Comparison of ENCODE assay signal across 10 cellular contexts in genomic region chr17:38875477-38876080, GRCh38. TPM values are rescaled to one million over a fixed set of nuclear protein-coding genes. Genes with fewer than 3 reads are reported as not detected.
DNase-seq lines count a peak whose midpoint lies in the region; ATAC-seq, FAIRE-seq and TF ChIP-seq lines count a peak whose summit lies in the region.
"Had no signal": no experiment of that assay in that cellular context is flagged by ENCODE, and none has a peak within 500 bp of the region (broad histone marks: within the 10 kb centered on the region; RNA-seq: fewer than 3 reads in every experiment).

No MANE protein-coding gene starts in this region.

- 65% methylated on average over 5 of the region's 5 CpGs for WGBS in esophagus muscularis mucosa
- WGBS in small intestine, 3 donors: 70 to 80% (median 75%) methylated on average over 5 of the region's 5 CpGs

- H3K27me3 ChIP-seq in RWPE2 (ENCODE audit: insufficient read depth, poor library complexity, severe bottlenecking) (no peaks in the 10 kb centered on the region), esophagus muscularis mucosa (no peaks in the 10 kb centered on the region), small intestine (ENCODE audit: control insufficient read depth in 2 of 2, insufficient read depth in 2 of 2, low read length in 2 of 2) (no peaks in the 10 kb centered on the region)

- TF ChIP-seq CTCF in RWPE2 (IDR thresholded peaks at IDR 0.05; ENCODE audit: poor library complexity, severe bottlenecking) (no peak), esophagus muscularis mucosa (IDR thresholded peaks at IDR 0.05) (no peak)

- ATAC-seq in RWPE2 (ENCODE audit: low read depth): no peak
- ATAC-seq in HG02623 (IDR thresholded peaks at IDR 0.05; ENCODE audit: unreplicated experiment): no peak

- no peak for TF ChIP-seq EP300 in esophagus muscularis mucosa (IDR thresholded peaks at IDR 0.05)

- H3K4me3 ChIP-seq in RWPE2 (ENCODE audit: severe bottlenecking) (no peak overlapping the region), esophagus muscularis mucosa (peak overlapping the region in 2 of 4 donors; percentile 20 to 34), small intestine (ENCODE audit: low read depth in 1 of 2, low read length in 2 of 2) (no peak overlapping the region)

- FAIRE-seq in small intestine (lab: Jason Lieb, UNC): no peak

- TF ChIP-seq POLR2A in esophagus muscularis mucosa (IDR thresholded peaks at IDR 0.05; ENCODE audit: low read depth): no peak

- H3K27ac ChIP-seq in RWPE2 (ENCODE audit: poor library complexity, severe bottlenecking) (peak overlapping the region; percentile 98), esophagus muscularis mucosa (replicated peaks in 1 of 4) (peak overlapping the region; percentile 57 to 98 (median 97)), small intestine (ENCODE audit: low read depth in 1 of 2, low read length in 1 of 2) (peak overlapping the region; percentile 37 to 38)

- intact Hi-C loops in esophagus muscularis mucosa (cut with DNase I): no loop called here

- peaks cover 45% of the 10 kb centered on the region for H3K36me3 ChIP-seq in RWPE2 (ENCODE audit: low read depth)
- H3K36me3 ChIP-seq in esophagus muscularis mucosa: peaks cover 0 to 19% (median 14%) of the 10 kb centered on the region in 4 donors
- H3K36me3 ChIP-seq in small intestine (ENCODE audit: control insufficient read depth in 2 of 2, insufficient read depth in 2 of 2, low read length in 2 of 2): peaks cover 5 to 12% of the 10 kb centered on the region in 2 donors

- H3K9me3 ChIP-seq in RWPE2 (ENCODE audit: severe bottlenecking): no peaks in the 10 kb centered on the region
- no peaks in the 10 kb centered on the region for H3K9me3 ChIP-seq in esophagus muscularis mucosa
- H3K9me3 ChIP-seq in small intestine (ENCODE audit: control insufficient read depth, low read depth): no peaks in the 10 kb centered on the region

- DNase-seq in EL: peak; percentile 87
- no peak for DNase-seq in RWPE2 (ENCODE audit: low spot score)
- DNase-seq in esophagus muscularis mucosa (ENCODE audit: extremely low spot score): no peak
- no peak for DNase-seq in small intestine
- DNase-seq in NCI-H82 (lab: John Stamatoyannopoulos, UW): no peak
- DNase-seq in NCI-H128 (lab: John Stamatoyannopoulos, UW; ENCODE audit: unreplicated experiment): no peak
- DNase-seq in NCI-H446 (lab: John Stamatoyannopoulos, UW): no peak
- DNase-seq: activated CD4-positive, alpha-beta T cell treated with anti-CD3 and anti-CD28 coated beads for 1 hour; NCI-H510A had no signal

- H3K4me1 ChIP-seq in RWPE2 (ENCODE audit: insufficient read depth, poor library complexity, severe bottlenecking) (peaks cover 66% of the 10 kb centered on the region), esophagus muscularis mucosa (peaks cover 79 to 97% (median 96%) of the 10 kb centered on the region in 4 donors), small intestine (ENCODE audit: control insufficient read depth in 2 of 2, insufficient read depth in 1 of 2, low read depth in 1 of 2, low read length in 1 of 2) (peaks cover 24 to 35% of the 10 kb centered on the region in 2 donors)

RNA-seq across cellular contexts. Expression of gene LASP1, which starts 5.7 kb away (rescaled TPM):
- total RNA-seq in esophagus muscularis mucosa: 100 to 1,000 TPM in 1 of 4 donors, 10 to 100 TPM in 3; 46.9 to 102 (median 74.7) TPM
- 100 to 1,000 TPM; 152 to 257 (median 213) TPM for polyA plus RNA-seq in small intestine

RNA-seq across cellular contexts. Expression of gene RPL23, which starts 22.1 kb away (rescaled TPM):
- total RNA-seq in esophagus muscularis mucosa: 1,000 to 10,000 TPM in 2 of 4 donors, 100 to 1,000 TPM in 2; 721 to 1,711 (median 1,283) TPM
- polyA plus RNA-seq in small intestine: 1,000 to 10,000 TPM; 1,251 to 3,207 (median 2,524) TPM

RNA-seq across cellular contexts. Expression of gene CWC25, which starts 50.5 kb away (rescaled TPM):
- 10 to 100 TPM; 16.5 to 27.8 (median 19.6) TPM for total RNA-seq in esophagus muscularis mucosa
- 10 to 100 TPM; 12.6 to 61.1 (median 45.7) TPM for polyA plus RNA-seq in small intestine

Comparison
In these comparisons a context has a peak if more than half of its experiments do, and no peak if none do; other contexts are left out.
1. H3K27ac ChIP-seq: peak in every context shown above with its lines; median percentile 98 in RWPE2; 97 in esophagus muscularis mucosa; 38 in small intestine.